8 cellular contexts compared by ENCODE assay signal in genomic region chr5:68252678-68253520, GRCh38. TPM values are rescaled to one million over a fixed set of nuclear protein-coding genes. Genes with fewer than 3 reads are reported as not detected.
DNase-seq lines count a peak whose midpoint lies in the region; ATAC-seq, FAIRE-seq and TF ChIP-seq lines count a peak whose summit lies in the region.

No MANE protein-coding gene starts in this region.

- peaks cover 92% of the 10 kb centered on the region for H3K4me1 Mint-ChIP-seq in activated naive CD8-positive, alpha-beta T cell (ENCODE audit: low read depth)

- no peaks in the 10 kb centered on the region for H3K9me3 ChIP-seq in pancreas

- DNase-seq in A172 (ENCODE audit: low spot score) (peak; percentile 64), GM10248 (ENCODE audit: extremely low spot score) (peak; percentile 49), NOMO-1 treated with DMSO at 0.1 percent for 48 hours (lab: John Stamatoyannopoulos, UW; ENCODE audit: unreplicated experiment) (peak; percentile 47), glomerular visceral epithelial cell (ENCODE audit: extremely low spot score) (peak; percentile 73), pancreas (peak in 4 of 6 donors; percentile 32 to 63 (median 50))

- H3K27me3 ChIP-seq in pancreas, result no peaks in the 10 kb centered on the region

- WGBS in pancreas, 2 donors, result 44 to 46% methylated on average over 6 of the region's 6 CpGs

- H3K4me3 ChIP-seq in pancreas, result no peak overlapping the region

- peak; percentile 17 for FAIRE-seq in pancreas (lab: Jason Lieb, UNC)

- CTCF ChIA-PET in GM10248 (lab: Yijun Ruan, JAX), result interaction anchor here (1.0 to 5.9 kb wide), 22 partner anchors 9 to 1098 kb away, joined by 3 to 38 read pairs (median 5); partner anchors contain the start of gene PIK3R1

- no peaks in the 10 kb centered on the region for H3K36me3 ChIP-seq in pancreas

- POLR2A ChIA-PET in GM10248 (lab: Yijun Ruan, JAX), result no interaction called here

- H3K4me3 Mint-ChIP-seq in activated naive CD8-positive, alpha-beta T cell, result no peak overlapping the region

- peak overlapping the region; percentile 75 for H3K27ac Mint-ChIP-seq in activated naive CD8-positive, alpha-beta T cell

- H3K36me3 Mint-ChIP-seq in activated naive CD8-positive, alpha-beta T cell, result peaks cover 4% of the 10 kb centered on the region

- TF ChIP-seq CTCF in GM10248 (IDR thresholded peaks at IDR 0.05; ENCODE audit: control extremely low read depth, extremely low read depth, low read depth, missing control alignments), result peak; percentile 74
- TF ChIP-seq CTCF in pancreas (IDR thresholded peaks at IDR 0.05), result peak in 3 of 4 donors; percentile 43 to 52 (median 45)

- H3K9me3 Mint-ChIP-seq in activated naive CD8-positive, alpha-beta T cell (ENCODE audit: low read depth), result no peaks in the 10 kb centered on the region

- H3K27me3 Mint-ChIP-seq in activated naive CD8-positive, alpha-beta T cell, result no peaks in the 10 kb centered on the region

- ATAC-seq in HG03159 (IDR thresholded peaks at IDR 0.05; ENCODE audit: unreplicated experiment) (peak; percentile 75), pancreas (peak; percentile 84 to 94 (median 93)), GM18519 (IDR thresholded peaks at IDR 0.05; ENCODE audit: low FRiP score, unreplicated experiment) (no peak)

- intact Hi-C loops in pancreas (cut with DNase I), result loop anchor here in 1 of 3 donors (10.0 kb wide), 1 partner anchor 1008 kb away; no protein-coding TSS in a partner anchor

- H3K4me1 ChIP-seq in pancreas, result peaks cover 0 to 21% (median 0%) of the 10 kb centered on the region in 3 donors

- no peak overlapping the region for H3K27ac ChIP-seq in pancreas

RNA-seq across cellular contexts. Expression of gene PIK3R1, which starts 37.3 kb away (rescaled TPM):
- 11.4 and 15.2 TPM in 2 replicates for total RNA-seq in A172 (2014; rRNA removed; shearing (Covaris generic))
- total RNA-seq in pancreas, result 10 to 100 TPM; 14.4 to 31.5 (median 20.1) TPM
- polyA plus RNA-seq in pancreas, result 1 to 10 TPM; 4.2 to 6.3 TPM
